In genomic region chr6:76876430-76876829, GRCh38 we compare ENCODE assay signal across 8 cellular contexts.
A peak's percentile ranks its signal among the peaks of the same experiment; 100 is the strongest.
DNase-seq lines count a peak whose midpoint lies in the region; ATAC-seq, FAIRE-seq and TF ChIP-seq lines count a peak whose summit lies in the region.
"Not testable (repeated sequence)": the region's sequence is repeated elsewhere in the genome, so short reads cannot be mapped to it uniquely, and the experiment has no call there.

No MANE protein-coding gene starts in this region.

- H3K4me2 ChIP-seq in HepG2 (ENCODE audit: low read depth, low read length); neural progenitor cell: not testable (repeated sequence)

- not testable (repeated sequence) for H3K79me2 ChIP-seq in HepG2 (ENCODE audit: insufficient read depth, low read length); neural progenitor cell (ENCODE audit: low read depth)

- H3K4me1 Mint-ChIP-seq in Caco-2 (ENCODE audit: low read depth, unreplicated experiment); neural progenitor cell: not testable (repeated sequence)

- not testable (repeated sequence) for H3K4me3 ChIP-seq in Caco-2 (ENCODE audit: low read depth, low read length); colonic mucosa; HepG2 (replicated peaks in 1 of 3; ENCODE audit: insufficient read depth in 1 of 3, low read depth in 2 of 3, low read length in 3 of 3)
- H3K4me3 ChIP-seq in LNCaP clone FGC (ENCODE audit: low read depth, low read length): 0 out of 2 replicates have a peak overlapping the region, but pooled peaks have one; percentile 23
- H3K4me3 ChIP-seq in neural progenitor cell: peak overlapping the region; percentile 31
- peak overlapping the region in 1 of 4 donors; percentile 17 for H3K4me3 ChIP-seq in transverse colon

- not testable (repeated sequence) for H3F3A ChIP-seq in neural progenitor cell (ENCODE audit: low read depth)

- not testable (repeated sequence) for H3K27me3 Mint-ChIP-seq in Caco-2 (ENCODE audit: insufficient read depth, unreplicated experiment); neural progenitor cell (ENCODE audit: insufficient read depth, low read depth)

- not testable (repeated sequence) for H3K9ac ChIP-seq in colonic mucosa (ENCODE audit: low read depth in 2 of 2, low read length in 2 of 2); HepG2 (ENCODE audit: insufficient read depth, low read depth, low read length); neural progenitor cell

- intact Hi-C loops in Caco-2 (cut with micrococcal nuclease; ENCODE audit: unreplicated experiment): loop anchor here (5.0 kb wide), 1 partner anchor 194 kb away; no protein-coding TSS in a partner anchor
- intact Hi-C loops in colonic mucosa (cut with DNase I); Right ventricle myocardium superior (cut with DNase I); transverse colon (cut with DNase I; ENCODE audit: low total_unique reads): not testable (repeated sequence)
- intact Hi-C loops in HepG2 (cut with micrococcal nuclease; ENCODE audit: unreplicated experiment): loop anchor here (5.0 kb wide), 1 partner anchor 944 kb away; no protein-coding TSS in a partner anchor

- TF ChIP-seq EP300 in HepG2 (IDR thresholded peaks at IDR 0.05; ENCODE audit: low read depth in 2 of 2, low read length in 2 of 2); HepG2 (CRISPR knock-in tag; IDR thresholded peaks at IDR 0.05; ENCODE audit: borderline replicate concordance); transverse colon (IDR thresholded peaks at IDR 0.05; ENCODE audit: low read depth): not testable (repeated sequence)

- H3K4me3 Mint-ChIP-seq in Caco-2 (ENCODE audit: unreplicated experiment) (peak overlapping the region; percentile 56), neural progenitor cell (peak overlapping the region; percentile 92)

- ATAC-seq in Right ventricle myocardium superior (ENCODE audit: poor library complexity): not testable (repeated sequence)
- ATAC-seq in HepG2: 0 out of 3 replicates have a peak, but pooled peaks have one; percentile 25

- not testable (repeated sequence) for H2AFZ ChIP-seq in HepG2 (ENCODE audit: low read length); neural progenitor cell (replicated peaks)

- POLR2A ChIA-PET in Caco-2 (lab: Charles Lee); HepG2 (lab: Yijun Ruan, JAX): not testable (repeated sequence)

- not testable (repeated sequence) for H3K9me3 Mint-ChIP-seq in Caco-2 (ENCODE audit: unreplicated experiment); neural progenitor cell

- CTCF ChIA-PET in Caco-2 (lab: Charles Lee) (interaction anchor here (1.0 kb wide), 1 partner anchor 192 kb away, joined by 3 read pairs; no protein-coding TSS in a partner anchor), HepG2 (lab: Yijun Ruan, JAX; ENCODE audit: low intra/inter-chr PET ratio, low total read pairs) (interaction anchor here (1.3 kb wide), 1 partner anchor 194 kb away, joined by 10 read pairs; no protein-coding TSS in a partner anchor)

- not testable (repeated sequence) for H4K20me1 ChIP-seq in HepG2 (ENCODE audit: insufficient read depth, low read length); neural progenitor cell (ENCODE audit: low read depth)

- no CpG with 5 or more reads among the region's 18 CpGs for WGBS in HepG2 (ENCODE audit: low lambda C conversion rate)
- 88% methylated on average over 11 of the region's 18 CpGs; no CpG with 5 or more reads in 1 of the 2 donors for WGBS in transverse colon (ENCODE audit: low coverage in 1 of 2), 2 donors

- not testable (repeated sequence) for H3K27me3 ChIP-seq in Caco-2 (replicated peaks; ENCODE audit: control insufficient read depth, insufficient read depth, low read length); colonic mucosa; HepG2 (ENCODE audit: control insufficient read depth in 1 of 2, insufficient read depth in 2 of 2, low read length in 2 of 2); neural progenitor cell; transverse colon

- H3K36me3 ChIP-seq in Caco-2 (ENCODE audit: control insufficient read depth, insufficient read depth, low read length); colonic mucosa; HepG2 (replicated peaks in 1 of 2; ENCODE audit: control insufficient read depth in 1 of 2, insufficient read depth in 2 of 2, low read length in 2 of 2); neural progenitor cell; transverse colon: not testable (repeated sequence)

- in situ Hi-C loops in HepG2 (cut with HindIII; ENCODE audit: extremely low pct_ligation_motif_present, low pct_unique_long_range_greater_than_20kb); transverse colon (cut with MboI; ENCODE audit: low pct_ligation_motif_present in 1 of 4, low pct_unique_long_range_greater_than_20kb in 1 of 4, low sequenced_read_pairs in 3 of 4): not testable (repeated sequence)

- peak overlapping the region; percentile 52 for H3K27ac ChIP-seq in VCaP
- H3K27ac ChIP-seq in colonic mucosa; HepG2 (ENCODE audit: extremely low read length, insufficient read depth, low read length); neural progenitor cell; transverse colon: not testable (repeated sequence)

- not testable (repeated sequence) for TF ChIP-seq RAD21 in HepG2 (CRISPR knock-in tag; IDR thresholded peaks at IDR 0.05)

- not testable (repeated sequence) for TF ChIP-seq POLR2A in HepG2 (IDR thresholded peaks at IDR 0.05; ENCODE audit: insufficient read depth in 1 of 2, low read depth in 2 of 2, low read length in 2 of 2); transverse colon (IDR thresholded peaks at IDR 0.05)

- H3K4me1 ChIP-seq in Caco-2; colonic mucosa; HepG2 (ENCODE audit: insufficient read depth, low read length); neural progenitor cell; transverse colon: not testable (repeated sequence)

- H3K36me3 Mint-ChIP-seq in Caco-2 (ENCODE audit: insufficient read depth, unreplicated experiment); neural progenitor cell: not testable (repeated sequence)

- BruUV-seq in Caco-2 (replicated peaks; lab: Mats Ljungman, UMichigan); HepG2 (replicated peaks; lab: Mats Ljungman, UMichigan): not testable (repeated sequence)

- DNase-seq in Caco-2; LNCaP clone FGC (ENCODE audit: low read depth); HepG2 (ENCODE audit: low spot score); neural progenitor cell (ENCODE audit: low spot score): not testable (repeated sequence)
- DNase-seq in colonic mucosa (peak; percentile 30), Right ventricle myocardium superior (peak; percentile 22), transverse colon (peak; percentile 13)

- TF ChIP-seq CTCF in Caco-2 (IDR thresholded peaks at IDR 0.05; ENCODE audit: insufficient read depth in 1 of 2, low read depth in 1 of 2, low read length in 1 of 2, severe bottlenecking in 1 of 2, unreplicated experiment in 1 of 2); LNCaP clone FGC (IDR thresholded peaks at IDR 0.05; ENCODE audit: control insufficient read depth, extremely low read depth, insufficient read depth); VCaP (conservative IDR thresholded peaks at IDR 0.05); colonic mucosa (IDR thresholded peaks at IDR 0.05); HepG2 (CRISPR knock-in tag; IDR thresholded peaks at IDR 0.05); neural progenitor cell (IDR thresholded peaks at IDR 0.05); transverse colon (IDR thresholded peaks at IDR 0.05): not testable (repeated sequence)

- H3K9me3 ChIP-seq in Caco-2; colonic mucosa; HepG2 (ENCODE audit: low read length); neural progenitor cell (ENCODE audit: low read depth); transverse colon: not testable (repeated sequence)

- not testable (repeated sequence) for H3K27ac Mint-ChIP-seq in Caco-2 (ENCODE audit: unreplicated experiment); neural progenitor cell

- FAIRE-seq in HepG2 (lab: Jason Lieb, UNC): not testable (repeated sequence)

TF ChIP-seq in HepG2, 621 proteins besides CTCF, POLR2A, EP300 and RAD21 (continues in another document):
- peak; percentile 68; the same call in 1 of the 2 replicates for TF ChIP-seq ZNF281 (CRISPR knock-in tag; IDR thresholded peaks at IDR 0.05; ENCODE audit: borderline replicate concordance)
